In genomic region chr2:239729681-239730566, GRCh38 we compare ENCODE assay signal across 18 cellular contexts.
"Had no signal": no experiment of that assay in that cellular context is flagged by ENCODE, and none has a peak within 500 bp of the region (broad histone marks: within the 10 kb centered on the region; RNA-seq: fewer than 3 reads in every experiment).

No MANE protein-coding gene starts in this region.

- H3K4me1 Mint-ChIP-seq: activated B cell treated with CpG ODN at 0.5 μM for 24 hours; activated CD4-positive, alpha-beta T cell treated with anti-CD3 and anti-CD28 coated beads, Interleukin-2, amount 10 ng/mL, durations not matched to agents 7 days and 5 days; mesothelial cell of epicardium; stimulated activated memory B cell treated with anti-CD40 and anti-IgM and Interleukin-4, amounts not matched to agents 10 μg/mL and 1 μg/mL and 100 μg/mL, for 72 hours had no signal

- H3K9me3 ChIP-seq: esophagus squamous epithelium, thyroid gland, uterus had no signal

- H3K27ac Mint-ChIP-seq: activated B cell treated with CpG ODN at 0.5 μM for 24 hours; activated CD4-positive, alpha-beta T cell treated with anti-CD3 and anti-CD28 coated beads, Interleukin-2, amount 10 ng/mL, durations not matched to agents 7 days and 5 days; activated naive CD4-positive, alpha-beta T cell treated with anti-CD3 and anti-CD28 coated beads, Interleukin-2, amount 50 U/mL, for 72 hours; mesothelial cell of epicardium; nephron progenitor cell; stimulated activated memory B cell treated with anti-CD40 and anti-IgM and Interleukin-4, amounts not matched to agents 10 μg/mL and 1 μg/mL and 100 μg/mL, for 72 hours had no signal

- ATAC-seq: stimulated activated memory B cell treated with anti-CD40 and anti-IgM and Interleukin-4, amounts not matched to agents 10 μg/mL and 1 μg/mL and 100 μg/mL, for 72 hours had no signal

- H3K36me3 Mint-ChIP-seq: activated naive CD4-positive, alpha-beta T cell treated with anti-CD3 and anti-CD28 coated beads, Interleukin-2, amount 50 U/mL, for 72 hours; brain; mesothelial cell of epicardium; stimulated activated memory B cell treated with anti-CD40 and anti-IgM and Interleukin-4, amounts not matched to agents 10 μg/mL and 1 μg/mL and 100 μg/mL, for 72 hours had no signal

- H3K4me3 Mint-ChIP-seq: activated B cell treated with CpG ODN at 0.5 μM for 24 hours; activated CD4-positive, alpha-beta T cell treated with anti-CD3 and anti-CD28 coated beads, Interleukin-2, amount 10 ng/mL, durations not matched to agents 7 days and 5 days; brain; central memory CD8-positive, alpha-beta T cell; mesothelial cell of epicardium; nephron progenitor cell; stimulated activated memory B cell treated with anti-CD40 and anti-IgM and Interleukin-4, amounts not matched to agents 10 μg/mL and 1 μg/mL and 100 μg/mL, for 72 hours had no signal

- H3K36me3 ChIP-seq: esophagus squamous epithelium, thyroid gland, uterus had no signal

- H3K9me3 Mint-ChIP-seq: central memory CD8-positive, alpha-beta T cell; mesothelial cell of epicardium; nephron progenitor cell had no signal

- FAIRE-seq: endothelial cell of umbilical vein had no signal

- H3K27ac ChIP-seq: esophagus squamous epithelium, thyroid gland, uterus had no signal

- H3K27me3 Mint-ChIP-seq: activated B cell treated with CpG ODN at 0.5 μM for 24 hours; activated CD4-positive, alpha-beta T cell treated with anti-CD3 and anti-CD28 coated beads, Interleukin-2, amount 10 ng/mL, durations not matched to agents 7 days and 5 days had no signal

- H3K4me1 ChIP-seq: thyroid gland, uterus had no signal

- H3K27me3 ChIP-seq: thyroid gland, uterus had no signal

- H3K4me3 ChIP-seq: esophagus squamous epithelium, thyroid gland, uterus had no signal

- DNase-seq: activated B cell treated with CpG ODN at 0.5 μM for 24 hours; activated CD4-positive, alpha-beta T cell treated with anti-CD3 and anti-CD28 coated beads, Interleukin-2, amount 10 ng/mL, durations not matched to agents 7 days and 5 days; activated T-cell treated with anti-CD3 and anti-CD28 coated beads for 4 hours; amygdala; cortex of kidney; effector CD4-positive, alpha-beta T cell; esophagus squamous epithelium; kidney glomerular epithelial cell; nephron progenitor cell; stimulated activated CD4-positive, alpha-beta T cell treated with anti-CD3 and anti-CD28 coated beads, Interleukin-2, amount 100 ng/mL, for 48 hours; thyroid gland; uterus had no signal
